21 cellular contexts compared by ENCODE assay signal in the genomic region with DNA sequence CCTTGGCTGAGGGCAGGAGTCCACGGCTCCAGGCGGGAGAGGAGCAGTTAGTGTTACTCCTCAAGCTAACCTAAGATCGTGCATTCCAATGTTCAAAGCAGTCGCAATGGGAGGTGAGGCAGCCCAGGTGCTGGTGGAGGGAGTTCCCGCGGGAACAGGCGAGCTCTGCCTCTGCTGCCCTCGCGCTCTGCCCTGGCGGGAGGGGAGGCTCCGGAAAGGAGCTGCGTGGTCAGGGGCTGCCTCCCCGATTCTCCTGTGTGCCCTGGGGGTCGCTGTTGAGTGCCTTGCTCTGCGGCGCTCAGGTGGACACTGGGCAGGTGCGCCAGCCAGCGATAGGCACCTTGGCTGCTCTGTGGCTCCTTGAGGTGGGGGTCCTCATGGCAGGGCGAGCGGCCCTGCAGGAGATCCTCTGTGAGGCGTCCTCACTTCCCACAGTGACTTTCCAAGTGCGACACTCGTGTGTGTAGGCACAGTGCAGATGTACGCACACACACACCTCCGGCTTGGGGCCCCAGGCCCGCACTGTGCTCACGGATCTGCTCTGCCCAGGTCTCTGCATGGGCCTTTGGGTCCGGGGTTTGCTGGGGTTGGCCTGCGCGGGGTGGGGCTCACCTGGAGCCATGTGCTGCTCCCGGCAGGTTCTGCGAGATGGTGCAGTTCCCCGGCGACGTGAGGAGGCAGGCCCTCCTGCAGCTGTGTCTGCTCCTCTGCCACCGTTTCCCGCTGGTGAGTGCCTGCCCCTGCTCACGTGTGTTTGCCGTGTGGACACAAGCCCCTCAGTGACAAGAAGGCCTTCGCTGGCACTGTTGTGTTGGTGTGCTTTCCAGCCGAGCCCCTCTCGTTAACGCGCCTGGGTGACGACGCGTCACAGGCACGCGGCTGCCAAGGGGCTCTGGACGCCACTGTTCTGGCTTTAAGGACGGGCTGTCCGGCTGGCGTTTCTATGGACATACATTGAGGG.
A peak's percentile ranks its signal among the peaks of the same experiment; 100 is the strongest.
DNase-seq lines count a peak whose midpoint lies in the region; ATAC-seq and TF ChIP-seq lines count a peak whose summit lies in the region.
"Had no signal": no experiment of that assay in that cellular context is flagged by ENCODE, and none has a peak within 500 bp of the region (broad histone marks: within the 10 kb centered on the region; RNA-seq: fewer than 3 reads in every experiment).

No MANE protein-coding gene starts in this region.

- no peaks in the 10 kb centered on the region for H3K4me1 ChIP-seq in right atrium auricular region
- H3K4me1 ChIP-seq in right cardiac atrium (ENCODE audit: control insufficient read depth, insufficient read depth, low read length): no peaks in the 10 kb centered on the region
- H3K4me1 ChIP-seq in uterus: no peaks in the 10 kb centered on the region

- no peak overlapping the region for H3K27ac ChIP-seq in right atrium auricular region
- no peak overlapping the region for H3K27ac ChIP-seq in right cardiac atrium (ENCODE audit: low read length)
- H3K27ac ChIP-seq in uterus: no peak overlapping the region

- H3K4me3 ChIP-seq in right atrium auricular region (no peak overlapping the region), right cardiac atrium (ENCODE audit: low read length) (no peak overlapping the region), uterus (no peak overlapping the region)

- TF ChIP-seq POLR2A in uterus (IDR thresholded peaks at IDR 0.05): no peak
- no peak for TF ChIP-seq POLR2A in GM18505 (IDR thresholded peaks at IDR 0.05; ENCODE audit: borderline replicate concordance, extremely low read depth, insufficient read depth, insufficient read length)

- no peaks in the 10 kb centered on the region for H3K27me3 ChIP-seq in right atrium auricular region
- no peaks in the 10 kb centered on the region for H3K27me3 ChIP-seq in right cardiac atrium (ENCODE audit: control insufficient read depth, insufficient read depth)
- H3K27me3 ChIP-seq in uterus: no peaks in the 10 kb centered on the region

- H3K9me3 ChIP-seq in right atrium auricular region (no peaks in the 10 kb centered on the region), right cardiac atrium (ENCODE audit: control insufficient read depth, low read length) (no peaks in the 10 kb centered on the region), uterus (no peaks in the 10 kb centered on the region)

- WGBS in right cardiac atrium: 88% methylated on average over 53 of the region's 53 CpGs

- H3K36me3 ChIP-seq in right atrium auricular region: peaks cover 64% of the 10 kb centered on the region
- H3K36me3 ChIP-seq in uterus: no peaks in the 10 kb centered on the region

- DNase-seq in left cardiac atrium (peak; percentile 12), right atrium auricular region (ENCODE audit: low spot score) (no peak), right cardiac atrium (peak in 2 of 3 donors; percentile 43), omental fat pad (ENCODE audit: low spot score) (peak; percentile 16), uterus (peak; percentile 8 to 11), SHP77 (lab: John Stamatoyannopoulos, UW) (no peak)
- DNase-seq: activated CD4-positive, alpha-beta memory T cell treated with anti-CD3 and anti-CD28 coated beads, Interleukin-2, amount 10 ng/mL, durations not matched to agents 7 days and 5 days; activated T-cell treated with anti-CD3 and anti-CD28 coated beads, Interleukin-2, amount 50 U/mL, for 72 hours; amniotic stem cell; CD4-positive, alpha-beta memory T cell; central memory CD4-positive, alpha-beta T cell; effector CD4-positive, alpha-beta T cell; immature natural killer cell; NCI-H2029 treated with DMSO at 0.1 percent for 48 hours; NCI-H510A treated with DMSO at 0.1 percent for 48 hours; stimulated activated CD4-positive, alpha-beta T cell treated with anti-CD3 and anti-CD28 coated beads, Interleukin-2, amount 100 ng/mL, for 24 hours; stimulated activated naive CD8-positive, alpha-beta T cell treated with anti-CD3 and anti-CD28 coated beads, Interleukin-15, amount 100 ng/mL, for 72 hours had no signal

- intact Hi-C loops in left cardiac atrium (cut with DNase I) (no loop called here), right cardiac atrium (cut with DNase I) (no loop called here), uterus (cut with DNase I; ENCODE audit: low total_unique reads) (no loop called here)

- no peak for TF ChIP-seq CTCF in right atrium auricular region (IDR thresholded peaks at IDR 0.05)
- TF ChIP-seq CTCF in omental fat pad (IDR thresholded peaks at IDR 0.05): no peak
- TF ChIP-seq CTCF in uterus (IDR thresholded peaks at IDR 0.05): no peak

- ATAC-seq in left cardiac atrium (no peak), right cardiac atrium (peak in 1 of 2 donors; percentile 8), omental fat pad (ENCODE audit: low FRiP score) (no peak), HG02840 (IDR thresholded peaks at IDR 0.05; ENCODE audit: low FRiP score, unreplicated experiment) (no peak), GM18505 (IDR thresholded peaks at IDR 0.05; ENCODE audit: unreplicated experiment) (no peak)
- ATAC-seq: naive thymus-derived CD8-positive, alpha-beta T cell; stimulated activated naive CD8-positive, alpha-beta T cell treated with anti-CD3 and anti-CD28 coated beads, Interleukin-15, amount 100 ng/mL, for 72 hours; T-cell had no signal

Comparison
In these comparisons a context has a peak if more than half of its experiments do, and no peak if none do; other contexts are left out.
1. DNase-seq: peak in left cardiac atrium (single experiment), right cardiac atrium (2 of 3), omental fat pad (single experiment) and uterus (2 of 2); none in right atrium auricular region (single experiment) and SHP77 (0 of 2).